Comparison of ENCODE assay signal across 9 cellular contexts in the genomic region with DNA sequence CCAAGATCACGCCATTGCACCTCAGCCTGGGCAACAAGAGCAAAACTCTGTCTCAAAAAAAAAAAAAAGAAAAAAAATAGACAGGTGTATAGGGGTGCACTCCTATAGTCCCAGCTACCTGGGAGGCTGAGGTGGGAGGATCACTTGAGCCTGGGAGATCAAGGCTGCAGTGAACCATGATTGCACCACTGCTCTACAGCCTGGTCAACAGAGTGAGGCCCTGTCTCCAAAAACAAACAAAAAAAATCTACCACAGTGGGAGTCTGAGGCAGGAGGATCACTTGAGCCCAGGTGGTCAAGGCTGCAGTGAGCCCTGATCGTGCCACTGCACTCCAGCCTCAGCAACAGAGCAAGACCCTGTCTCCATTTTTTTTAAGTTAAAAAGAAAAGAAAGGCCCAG. TPM values are rescaled to one million over a fixed set of nuclear protein-coding genes. Genes with fewer than 3 reads are reported as not detected.
"Had no signal": no experiment of that assay in that cellular context is flagged by ENCODE, and none has a peak within 500 bp of the region (broad histone marks: within the 10 kb centered on the region; RNA-seq: fewer than 3 reads in every experiment).

No MANE protein-coding gene starts in this region.

RNA-seq across cellular contexts. Expression of a gene that starts 44.0 kb away (rescaled TPM):
- total RNA-seq: cerebellum had no signal

RNA-seq across cellular contexts. Expression of a gene that starts 59.7 kb away (rescaled TPM):
- total RNA-seq: activated T-helper 1 cell treated with anti-CD3 and anti-CD28 coated beads, Interleukin-12 subunit alpha, Interleukin-12 subunit beta, Interleukin-2, Interleukin-4 antibody, amounts not matched to agents 30 ng/mL and 10 ng/mL and 1 ng/mL, durations not matched to agents 14 hours and 24 hours and 36 hours; activated T-helper 2 cell treated with anti-CD3 and anti-CD28 coated beads, Interferon-gamma antibody, Interleukin-2, Interleukin-4, amounts not matched to agents 10 μg/mL and 5 μg/mL and 100 μg/mL, durations not matched to agents 14 hours and 24 hours and 36 hours; ascending aorta; astrocyte; body of pancreas; bronchial epithelial cell; cardiac septum; chondrocyte had no signal
